ENCODE assay signal across 8 cellular contexts in the genomic region with DNA sequence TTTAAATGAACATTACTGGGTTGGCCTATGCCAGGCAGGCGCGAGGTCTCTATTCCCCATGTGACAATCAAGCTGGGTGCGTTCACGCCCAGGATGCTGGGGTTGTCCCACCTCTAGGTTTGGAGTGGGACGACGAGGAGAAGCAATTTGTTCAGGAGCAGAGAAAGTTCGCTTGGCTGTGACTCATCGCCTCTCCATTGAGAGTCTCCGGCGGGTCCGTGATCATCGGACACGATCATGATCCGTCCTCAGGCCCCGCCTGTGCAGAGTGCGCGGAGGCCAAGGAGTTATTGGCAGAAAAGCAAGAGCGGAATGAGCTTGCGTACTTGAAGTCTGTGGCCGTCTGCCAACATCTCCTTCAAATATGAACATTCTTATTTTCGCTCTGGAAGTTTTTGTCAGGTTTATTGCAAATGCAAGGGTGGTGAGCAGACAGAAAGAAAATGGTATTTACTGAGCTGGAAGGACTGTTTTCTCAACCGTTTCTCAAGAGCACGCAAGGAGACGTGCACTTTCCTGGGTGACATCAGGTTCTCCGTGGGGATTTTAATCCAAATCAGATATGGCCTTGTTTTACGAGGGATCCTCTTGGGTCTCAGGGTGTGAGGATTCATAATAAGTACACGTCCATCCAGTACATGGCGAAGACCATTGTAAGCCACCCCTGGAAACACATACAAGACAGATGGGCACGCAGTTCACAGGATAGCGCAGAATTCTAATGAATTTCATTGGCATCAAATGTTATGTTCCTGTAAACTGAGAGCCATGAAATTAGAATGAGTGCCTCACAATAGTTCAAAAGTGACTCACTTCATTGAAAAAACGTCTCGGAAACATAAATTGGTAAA.
DNase-seq lines count a peak whose midpoint lies in the region; ATAC-seq lines count a peak whose summit lies in the region.

No MANE protein-coding gene starts in this region.

- peaks cover 0 to 3% (median 0%) of the 10 kb centered on the region in 5 donors for H3K27me3 ChIP-seq in subcutaneous abdominal adipose tissue (ENCODE audit: control insufficient read depth in 5 of 5, insufficient read depth in 4 of 5, low read length in 5 of 5)

- WGBS in adipose tissue, 3 donors = 33 to 70% (median 46%) methylated on average over 32 of the region's 32 CpGs

- DNase-seq in HCEC 1CT (peak; percentile 92), hepatic stellate cell (ENCODE audit: low spot score) (peak; percentile 93), GF-D8 (lab: John Stamatoyannopoulos, UW) (no peak), NCI-H1417 treated with DMSO at 0.1 percent for 48 hours (lab: John Stamatoyannopoulos, UW) (no peak), cortex of kidney (lab: John Stamatoyannopoulos, UW) (no peak)

- H3K9me3 ChIP-seq in subcutaneous abdominal adipose tissue (ENCODE audit: control insufficient read depth in 5 of 5, low read length in 5 of 5) = no peaks in the 10 kb centered on the region

- H3K36me3 ChIP-seq in subcutaneous abdominal adipose tissue (ENCODE audit: control insufficient read depth in 5 of 5, insufficient read depth in 5 of 5, low read length in 5 of 5) = no peaks in the 10 kb centered on the region

- peaks cover 11 to 57% (median 47%) of the 10 kb centered on the region in 5 donors for H3K4me1 ChIP-seq in subcutaneous abdominal adipose tissue (ENCODE audit: control insufficient read depth in 5 of 5, insufficient read depth in 5 of 5, low read length in 5 of 5)

- H3K9ac ChIP-seq in subcutaneous abdominal adipose tissue (ENCODE audit: low read length in 5 of 5) = peak overlapping the region; percentile 48 to 69 (median 64)

- ATAC-seq in GM19351 (IDR thresholded peaks at IDR 0.05; ENCODE audit: unreplicated experiment) = no peak

- peak overlapping the region in 4 of 5 donors; percentile 44 to 52 (median 48) for H3K4me3 ChIP-seq in subcutaneous abdominal adipose tissue (ENCODE audit: low read depth in 1 of 5, low read length in 5 of 5)

- H3K27ac ChIP-seq in adipose tissue (ENCODE audit: low read depth, low read length) (peak overlapping the region; percentile 4), subcutaneous abdominal adipose tissue (ENCODE audit: low read depth, low read length) (peak overlapping the region; percentile 78)

Comparison
In these comparisons a context has a peak if more than half of its experiments do, and no peak if none do; other contexts are left out.
1. DNase-seq: peak in HCEC 1CT (single experiment) and hepatic stellate cell (single experiment); none in GF-D8 (single experiment), NCI-H1417 treated with DMSO at 0.1 percent for 48 hours (single experiment) and cortex of kidney (single experiment).